1 cellular context compared by ENCODE assay signal in genomic region chr6:143733500-143733899, GRCh38.
TF ChIP-seq lines count a peak whose summit lies in the region.

No MANE protein-coding gene starts in this region.

TF ChIP-seq in GM23338, 12 proteins besides CTCF, POLR2A, EP300 and RAD21 (continued from another document):
- no peak for TF ChIP-seq REST (IDR thresholded peaks at IDR 0.05; ENCODE audit: unreplicated experiment)
